Comparison of ENCODE assay signal across 1 cellular context in the genomic region with DNA sequence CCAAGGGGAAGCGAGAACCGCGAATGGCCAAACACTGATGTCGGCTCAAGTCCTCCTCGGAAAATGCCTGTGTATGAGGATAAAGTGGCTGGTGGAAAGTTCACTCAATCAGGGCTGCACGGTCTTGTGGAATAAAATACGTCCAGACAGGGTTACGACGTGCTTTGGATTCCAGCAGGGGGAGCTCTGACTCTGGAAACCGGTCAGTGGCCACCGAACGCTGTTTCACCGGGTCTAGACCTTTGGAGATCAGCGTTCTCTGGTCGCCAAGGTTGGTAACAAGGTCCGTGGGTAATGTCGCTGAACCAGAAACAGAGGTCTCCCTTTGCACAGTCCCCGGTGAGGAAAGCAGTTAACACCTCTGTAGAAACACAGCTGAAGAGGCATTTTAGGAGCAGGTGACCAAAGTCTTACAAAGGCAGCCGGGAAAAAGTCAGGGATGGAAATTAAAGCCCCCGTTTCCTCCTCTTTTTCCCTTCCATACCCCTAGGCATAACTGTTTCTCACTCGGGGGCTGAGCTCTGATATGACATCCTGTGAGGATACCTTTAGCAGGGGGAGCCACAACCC.
A peak's percentile ranks its signal among the peaks of the same experiment; 100 is the strongest.
TF ChIP-seq lines count a peak whose summit lies in the region.

No MANE protein-coding gene starts in this region.

TF ChIP-seq in HepG2, 621 proteins besides CTCF, POLR2A, EP300 and RAD21 (continued from another document and continues in another):
- TF ChIP-seq, protein P1, sequence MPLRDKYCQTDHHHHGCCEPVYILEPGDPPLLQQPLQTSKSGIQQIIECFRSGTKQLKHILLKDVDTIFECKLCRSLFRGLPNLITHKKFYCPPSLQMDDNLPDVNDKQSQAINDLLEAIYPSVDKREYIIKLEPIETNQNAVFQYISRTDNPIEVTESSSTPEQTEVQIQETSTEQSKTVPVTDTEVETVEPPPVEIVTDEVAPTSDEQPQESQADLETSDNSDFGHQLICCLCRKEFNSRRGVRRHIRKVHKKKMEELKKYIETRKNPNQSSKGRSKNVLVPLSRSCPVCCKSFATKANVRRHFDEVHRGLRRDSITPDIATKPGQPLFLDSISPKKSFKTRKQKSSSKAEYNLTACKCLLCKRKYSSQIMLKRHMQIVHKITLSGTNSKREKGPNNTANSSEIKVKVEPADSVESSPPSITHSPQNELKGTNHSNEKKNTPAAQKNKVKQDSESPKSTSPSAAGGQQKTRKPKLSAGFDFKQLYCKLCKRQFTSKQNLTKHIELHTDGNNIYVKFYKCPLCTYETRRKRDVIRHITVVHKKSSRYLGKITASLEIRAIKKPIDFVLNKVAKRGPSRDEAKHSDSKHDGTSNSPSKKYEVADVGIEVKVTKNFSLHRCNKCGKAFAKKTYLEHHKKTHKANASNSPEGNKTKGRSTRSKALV (CRISPR knock-in tag; IDR thresholded peaks at IDR 0.05): no peak
- no peak for TF ChIP-seq ARNTL (CRISPR knock-in tag; IDR thresholded peaks at IDR 0.05)
- TF ChIP-seq SKI (IDR thresholded peaks at IDR 0.05; ENCODE audit: partially characterized antibody): peak; percentile 61
- 0 out of 2 replicates have a peak, but pooled peaks have one; percentile 23 for TF ChIP-seq MIXL1 (CRISPR knock-in tag; IDR thresholded peaks at IDR 0.05)
- peak; percentile 36; the same call in 1 of the 2 replicates for TF ChIP-seq FOXK1 (CRISPR knock-in tag; IDR thresholded peaks at IDR 0.05; ENCODE audit: borderline replicate concordance, low read depth)
- TF ChIP-seq MYNN (CRISPR knock-in tag; IDR thresholded peaks at IDR 0.05; ENCODE audit: low read depth): no peak
- TF ChIP-seq IRX3 (CRISPR knock-in tag; IDR thresholded peaks at IDR 0.05; ENCODE audit: borderline replicate concordance, low read depth): no peak
- TF ChIP-seq, protein P2, sequence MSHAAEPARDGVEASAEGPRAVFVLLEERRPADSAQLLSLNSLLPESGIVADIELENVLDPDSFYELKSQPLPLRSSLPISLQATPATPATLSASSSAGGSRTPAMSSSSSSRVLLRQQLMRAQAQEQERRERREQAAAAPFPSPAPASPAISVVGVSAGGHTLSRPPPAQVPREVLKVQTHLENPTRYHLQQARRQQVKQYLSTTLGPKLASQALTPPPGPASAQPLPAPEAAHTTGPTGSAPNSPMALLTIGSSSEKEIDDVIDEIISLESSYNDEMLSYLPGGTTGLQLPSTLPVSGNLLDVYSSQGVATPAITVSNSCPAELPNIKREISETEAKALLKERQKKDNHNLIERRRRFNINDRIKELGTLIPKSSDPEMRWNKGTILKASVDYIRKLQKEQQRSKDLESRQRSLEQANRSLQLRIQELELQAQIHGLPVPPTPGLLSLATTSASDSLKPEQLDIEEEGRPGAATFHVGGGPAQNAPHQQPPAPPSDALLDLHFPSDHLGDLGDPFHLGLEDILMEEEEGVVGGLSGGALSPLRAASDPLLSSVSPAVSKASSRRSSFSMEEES (CRISPR knock-in tag; IDR thresholded peaks at IDR 0.05): no peak
- 0 out of 2 replicates have a peak, but pooled peaks have one; percentile 35 for TF ChIP-seq ZBTB7B (CRISPR knock-in tag; IDR thresholded peaks at IDR 0.05)
- peak; percentile 82 for TF ChIP-seq KDM2A (CRISPR knock-in tag; IDR thresholded peaks at IDR 0.05; ENCODE audit: borderline replicate concordance, low read depth)
- TF ChIP-seq TBX3 (IDR thresholded peaks at IDR 0.05; ENCODE audit: borderline replicate concordance): no peak
- TF ChIP-seq, protein P3, sequence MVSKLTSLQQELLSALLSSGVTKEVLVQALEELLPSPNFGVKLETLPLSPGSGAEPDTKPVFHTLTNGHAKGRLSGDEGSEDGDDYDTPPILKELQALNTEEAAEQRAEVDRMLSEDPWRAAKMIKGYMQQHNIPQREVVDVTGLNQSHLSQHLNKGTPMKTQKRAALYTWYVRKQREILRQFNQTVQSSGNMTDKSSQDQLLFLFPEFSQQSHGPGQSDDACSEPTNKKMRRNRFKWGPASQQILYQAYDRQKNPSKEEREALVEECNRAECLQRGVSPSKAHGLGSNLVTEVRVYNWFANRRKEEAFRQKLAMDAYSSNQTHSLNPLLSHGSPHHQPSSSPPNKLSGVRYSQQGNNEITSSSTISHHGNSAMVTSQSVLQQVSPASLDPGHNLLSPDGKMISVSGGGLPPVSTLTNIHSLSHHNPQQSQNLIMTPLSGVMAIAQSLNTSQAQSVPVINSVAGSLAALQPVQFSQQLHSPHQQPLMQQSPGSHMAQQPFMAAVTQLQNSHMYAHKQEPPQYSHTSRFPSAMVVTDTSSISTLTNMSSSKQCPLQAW (CRISPR knock-in tag; IDR thresholded peaks at IDR 0.05): peak; percentile 74
- TF ChIP-seq HNF4A (CRISPR knock-in tag; IDR thresholded peaks at IDR 0.05): 0 out of 2 replicates have a peak, but pooled peaks have one; percentile 16
- no peak for TF ChIP-seq NFE2L1 (CRISPR knock-in tag; IDR thresholded peaks at IDR 0.05; ENCODE audit: borderline replicate concordance)
- TF ChIP-seq ZNF788 (CRISPR knock-in tag; IDR thresholded peaks at IDR 0.05; ENCODE audit: borderline replicate concordance): 0 out of 2 replicates have a peak, but pooled peaks have one; percentile 18
- no peak for TF ChIP-seq ZNF549 (CRISPR knock-in tag; IDR thresholded peaks at IDR 0.05)
- TF ChIP-seq FOXO1 (CRISPR knock-in tag; IDR thresholded peaks at IDR 0.05): peak; percentile 32; the same call in 1 of the 2 replicates
- no peak for TF ChIP-seq CENPT (CRISPR knock-in tag; IDR thresholded peaks at IDR 0.05; ENCODE audit: low read depth)
- peak; percentile 94 for TF ChIP-seq XRCC5 (optimal IDR thresholded peaks at IDR 0.05; ENCODE audit: low read length)
- TF ChIP-seq, protein P4, sequence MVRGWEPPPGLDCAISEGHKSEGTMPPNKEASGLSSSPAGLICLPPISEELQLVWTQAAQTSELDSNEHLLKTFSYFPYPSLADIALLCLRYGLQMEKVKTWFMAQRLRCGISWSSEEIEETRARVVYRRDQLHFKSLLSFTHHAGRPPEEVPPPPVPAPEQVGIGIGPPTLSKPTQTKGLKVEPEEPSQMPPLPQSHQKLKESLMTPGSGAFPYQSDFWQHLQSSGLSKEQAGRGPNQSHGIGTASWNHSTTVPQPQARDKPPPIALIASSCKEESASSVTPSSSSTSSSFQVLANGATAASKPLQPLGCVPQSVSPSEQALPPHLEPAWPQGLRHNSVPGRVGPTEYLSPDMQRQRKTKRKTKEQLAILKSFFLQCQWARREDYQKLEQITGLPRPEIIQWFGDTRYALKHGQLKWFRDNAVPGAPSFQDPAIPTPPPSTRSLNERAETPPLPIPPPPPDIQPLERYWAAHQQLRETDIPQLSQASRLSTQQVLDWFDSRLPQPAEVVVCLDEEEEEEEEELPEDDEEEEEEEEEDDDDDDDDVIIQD (CRISPR knock-in tag; IDR thresholded peaks at IDR 0.05; ENCODE audit: low read depth): peak; percentile 35; the same call in 1 of the 2 replicates
- peak; percentile 26; the same call in 1 of the 2 replicates for TF ChIP-seq CEBPG (CRISPR knock-in tag; IDR thresholded peaks at IDR 0.05)
- no peak for TF ChIP-seq ZNF746 (CRISPR knock-in tag; IDR thresholded peaks at IDR 0.05)
- TF ChIP-seq ZKSCAN8 (CRISPR knock-in tag; IDR thresholded peaks at IDR 0.05; ENCODE audit: borderline replicate concordance): no peak
- no peak for TF ChIP-seq ZNF251 (CRISPR knock-in tag; IDR thresholded peaks at IDR 0.05)
- TF ChIP-seq, protein P5, sequence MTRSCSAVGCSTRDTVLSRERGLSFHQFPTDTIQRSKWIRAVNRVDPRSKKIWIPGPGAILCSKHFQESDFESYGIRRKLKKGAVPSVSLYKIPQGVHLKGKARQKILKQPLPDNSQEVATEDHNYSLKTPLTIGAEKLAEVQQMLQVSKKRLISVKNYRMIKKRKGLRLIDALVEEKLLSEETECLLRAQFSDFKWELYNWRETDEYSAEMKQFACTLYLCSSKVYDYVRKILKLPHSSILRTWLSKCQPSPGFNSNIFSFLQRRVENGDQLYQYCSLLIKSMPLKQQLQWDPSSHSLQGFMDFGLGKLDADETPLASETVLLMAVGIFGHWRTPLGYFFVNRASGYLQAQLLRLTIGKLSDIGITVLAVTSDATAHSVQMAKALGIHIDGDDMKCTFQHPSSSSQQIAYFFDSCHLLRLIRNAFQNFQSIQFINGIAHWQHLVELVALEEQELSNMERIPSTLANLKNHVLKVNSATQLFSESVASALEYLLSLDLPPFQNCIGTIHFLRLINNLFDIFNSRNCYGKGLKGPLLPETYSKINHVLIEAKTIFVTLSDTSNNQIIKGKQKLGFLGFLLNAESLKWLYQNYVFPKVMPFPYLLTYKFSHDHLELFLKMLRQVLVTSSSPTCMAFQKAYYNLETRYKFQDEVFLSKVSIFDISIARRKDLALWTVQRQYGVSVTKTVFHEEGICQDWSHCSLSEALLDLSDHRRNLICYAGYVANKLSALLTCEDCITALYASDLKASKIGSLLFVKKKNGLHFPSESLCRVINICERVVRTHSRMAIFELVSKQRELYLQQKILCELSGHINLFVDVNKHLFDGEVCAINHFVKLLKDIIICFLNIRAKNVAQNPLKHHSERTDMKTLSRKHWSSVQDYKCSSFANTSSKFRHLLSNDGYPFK (CRISPR knock-in tag; IDR thresholded peaks at IDR 0.05; ENCODE audit: borderline replicate concordance): peak; percentile 44; the same call in 1 of the 2 replicates
- TF ChIP-seq, protein P6, sequence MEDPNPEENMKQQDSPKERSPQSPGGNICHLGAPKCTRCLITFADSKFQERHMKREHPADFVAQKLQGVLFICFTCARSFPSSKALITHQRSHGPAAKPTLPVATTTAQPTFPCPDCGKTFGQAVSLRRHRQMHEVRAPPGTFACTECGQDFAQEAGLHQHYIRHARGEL (CRISPR knock-in tag; IDR thresholded peaks at IDR 0.05): no peak
- no peak for TF ChIP-seq SRY (CRISPR knock-in tag; IDR thresholded peaks at IDR 0.05)
- TF ChIP-seq ZNF468 (CRISPR knock-in tag; IDR thresholded peaks at IDR 0.05): no peak
- TF ChIP-seq, protein P7, sequence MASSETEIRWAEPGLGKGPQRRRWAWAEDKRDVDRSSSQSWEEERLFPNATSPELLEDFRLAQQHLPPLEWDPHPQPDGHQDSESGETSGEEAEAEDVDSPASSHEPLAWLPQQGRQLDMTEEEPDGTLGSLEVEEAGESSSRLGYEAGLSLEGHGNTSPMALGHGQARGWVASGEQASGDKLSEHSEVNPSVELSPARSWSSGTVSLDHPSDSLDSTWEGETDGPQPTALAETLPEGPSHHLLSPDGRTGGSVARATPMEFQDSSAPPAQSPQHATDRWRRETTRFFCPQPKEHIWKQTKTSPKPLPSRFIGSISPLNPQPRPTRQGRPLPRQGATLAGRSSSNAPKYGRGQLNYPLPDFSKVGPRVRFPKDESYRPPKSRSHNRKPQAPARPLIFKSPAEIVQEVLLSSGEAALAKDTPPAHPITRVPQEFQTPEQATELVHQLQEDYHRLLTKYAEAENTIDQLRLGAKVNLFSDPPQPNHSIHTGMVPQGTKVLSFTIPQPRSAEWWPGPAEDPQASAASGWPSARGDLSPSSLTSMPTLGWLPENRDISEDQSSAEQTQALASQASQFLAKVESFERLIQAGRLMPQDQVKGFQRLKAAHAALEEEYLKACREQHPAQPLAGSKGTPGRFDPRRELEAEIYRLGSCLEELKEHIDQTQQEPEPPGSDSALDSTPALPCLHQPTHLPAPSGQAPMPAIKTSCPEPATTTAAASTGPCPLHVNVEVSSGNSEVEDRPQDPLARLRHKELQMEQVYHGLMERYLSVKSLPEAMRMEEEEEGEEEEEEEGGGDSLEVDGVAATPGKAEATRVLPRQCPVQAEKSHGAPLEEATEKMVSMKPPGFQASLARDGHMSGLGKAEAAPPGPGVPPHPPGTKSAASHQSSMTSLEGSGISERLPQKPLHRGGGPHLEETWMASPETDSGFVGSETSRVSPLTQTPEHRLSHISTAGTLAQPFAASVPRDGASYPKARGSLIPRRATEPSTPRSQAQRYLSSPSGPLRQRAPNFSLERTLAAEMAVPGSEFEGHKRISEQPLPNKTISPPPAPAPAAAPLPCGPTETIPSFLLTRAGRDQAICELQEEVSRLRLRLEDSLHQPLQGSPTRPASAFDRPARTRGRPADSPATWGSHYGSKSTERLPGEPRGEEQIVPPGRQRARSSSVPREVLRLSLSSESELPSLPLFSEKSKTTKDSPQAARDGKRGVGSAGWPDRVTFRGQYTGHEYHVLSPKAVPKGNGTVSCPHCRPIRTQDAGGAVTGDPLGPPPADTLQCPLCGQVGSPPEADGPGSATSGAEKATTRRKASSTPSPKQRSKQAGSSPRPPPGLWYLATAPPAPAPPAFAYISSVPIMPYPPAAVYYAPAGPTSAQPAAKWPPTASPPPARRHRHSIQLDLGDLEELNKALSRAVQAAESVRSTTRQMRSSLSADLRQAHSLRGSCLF (CRISPR knock-in tag; IDR thresholded peaks at IDR 0.05; ENCODE audit: borderline replicate concordance): no peak
- TF ChIP-seq, protein P8, sequence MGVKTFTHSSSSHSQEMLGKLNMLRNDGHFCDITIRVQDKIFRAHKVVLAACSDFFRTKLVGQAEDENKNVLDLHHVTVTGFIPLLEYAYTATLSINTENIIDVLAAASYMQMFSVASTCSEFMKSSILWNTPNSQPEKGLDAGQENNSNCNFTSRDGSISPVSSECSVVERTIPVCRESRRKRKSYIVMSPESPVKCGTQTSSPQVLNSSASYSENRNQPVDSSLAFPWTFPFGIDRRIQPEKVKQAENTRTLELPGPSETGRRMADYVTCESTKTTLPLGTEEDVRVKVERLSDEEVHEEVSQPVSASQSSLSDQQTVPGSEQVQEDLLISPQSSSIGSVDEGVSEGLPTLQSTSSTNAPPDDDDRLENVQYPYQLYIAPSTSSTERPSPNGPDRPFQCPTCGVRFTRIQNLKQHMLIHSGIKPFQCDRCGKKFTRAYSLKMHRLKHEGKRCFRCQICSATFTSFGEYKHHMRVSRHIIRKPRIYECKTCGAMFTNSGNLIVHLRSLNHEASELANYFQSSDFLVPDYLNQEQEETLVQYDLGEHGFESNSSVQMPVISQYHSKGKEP (CRISPR knock-in tag; IDR thresholded peaks at IDR 0.05): 0 out of 2 replicates have a peak, but pooled peaks have one; percentile 50
- TF ChIP-seq, protein P9, sequence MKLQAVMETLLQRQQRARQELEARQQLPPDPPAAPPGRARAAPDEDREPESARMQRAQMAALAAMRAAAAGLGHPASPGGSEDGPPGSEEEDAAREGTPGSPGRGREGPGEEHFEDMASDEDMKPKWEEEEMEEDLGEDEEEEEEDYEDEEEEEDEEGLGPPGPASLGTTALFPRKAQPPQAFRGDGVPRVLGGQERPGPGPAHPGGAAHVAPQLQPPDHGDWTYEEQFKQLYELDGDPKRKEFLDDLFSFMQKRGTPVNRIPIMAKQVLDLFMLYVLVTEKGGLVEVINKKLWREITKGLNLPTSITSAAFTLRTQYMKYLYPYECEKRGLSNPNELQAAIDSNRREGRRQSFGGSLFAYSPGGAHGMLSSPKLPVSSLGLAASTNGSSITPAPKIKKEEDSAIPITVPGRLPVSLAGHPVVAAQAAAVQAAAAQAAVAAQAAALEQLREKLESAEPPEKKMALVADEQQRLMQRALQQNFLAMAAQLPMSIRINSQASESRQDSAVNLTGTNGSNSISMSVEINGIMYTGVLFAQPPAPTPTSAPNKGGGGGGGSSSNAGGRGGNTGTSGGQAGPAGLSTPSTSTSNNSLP (IDR thresholded peaks at IDR 0.05; ENCODE audit: low read depth, low read length): peak; percentile 35; the same call in 1 of the 2 replicates
- TF ChIP-seq EED (CRISPR knock-in tag; IDR thresholded peaks at IDR 0.05): peak; percentile 53; the same call in 1 of the 2 replicates
